Comparison of ENCODE assay signal across 39 cellular contexts in the genomic region with DNA sequence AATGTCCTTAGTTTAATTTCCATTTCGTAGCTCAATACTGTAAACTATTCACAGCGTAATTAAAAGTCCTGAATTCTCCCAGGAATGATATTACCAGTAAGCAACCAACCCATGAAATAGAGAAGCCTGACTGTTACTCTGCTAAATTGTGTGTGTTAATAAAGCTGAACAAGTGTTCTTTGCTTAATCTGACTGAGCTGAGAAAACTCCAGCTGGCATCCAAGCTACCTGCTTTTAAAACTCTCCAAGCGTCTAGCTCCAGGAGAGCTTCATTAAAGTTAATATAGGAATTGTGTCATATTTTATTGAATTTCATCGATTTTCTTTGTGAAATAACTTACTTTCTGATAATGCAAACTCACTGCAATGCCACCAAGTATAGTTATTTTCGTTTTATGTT.
"Had no signal": no experiment of that assay in that cellular context is flagged by ENCODE, and none has a peak within 500 bp of the region (broad histone marks: within the 10 kb centered on the region; RNA-seq: fewer than 3 reads in every experiment).

No MANE protein-coding gene starts in this region.

- FAIRE-seq: astrocyte, bronchial epithelial cell had no signal

- H3K9me3 ChIP-seq: adrenal gland, ascending aorta, body of pancreas, breast epithelium had no signal

- H3K4me3 Mint-ChIP-seq: activated naive CD4-positive, alpha-beta T cell treated with anti-CD3 and anti-CD28 coated beads for 36 hours; activated naive CD4-positive, alpha-beta T cell treated with anti-CD3 and anti-CD28 coated beads, Interleukin-2, amount 10 ng/mL, durations not matched to agents 7 days and 5 days; activated naive CD4-positive, alpha-beta T cell treated with anti-CD3 and anti-CD28 coated beads, Interleukin-2, amount 50 U/mL, for 24 hours; activated naive CD8-positive, alpha-beta T cell; activated naive CD8-positive, alpha-beta T cell treated with anti-CD3 and anti-CD28 coated beads for 36 hours; activated naive CD8-positive, alpha-beta T cell treated with anti-CD3 and anti-CD28 coated beads, Interleukin-2, amount 10 ng/mL, durations not matched to agents 7 days and 5 days; activated naive CD8-positive, alpha-beta T cell treated with anti-CD3 and anti-CD28 coated beads, Interleukin-2, amount 50 U/mL, for 24 hours; activated T-cell treated with anti-CD3 and anti-CD28 coated beads, Interleukin-2, amount 50 U/mL, for 24 hours; activated T-cell treated with anti-CD3 and anti-CD28 coated beads, Interleukin-2, amount 50 U/mL, for 4 hours; activated T-cell treated with anti-CD3 and anti-CD28 coated beads, Interleukin-2, amount 50 U/mL, for 72 hours; activated T-helper 1 cell treated with anti-CD3 and anti-CD28 coated beads, Interleukin-12 subunit alpha, Interleukin-12 subunit beta, Interleukin-2, Interleukin-4 antibody, amounts not matched to agents 30 ng/mL and 10 ng/mL and 1 ng/mL, durations not matched to agents 14 hours and 24 hours and 36 hours; activated T-helper 17 cell treated with anti-CD3 and anti-CD28 coated beads, Interleukin-2, amount 50 U/mL, for 72 hours; brain; central memory CD8-positive, alpha-beta T cell had no signal

- DNase-seq: activated effector memory CD4-positive, alpha-beta T cell treated with anti-CD3 and anti-CD28 coated beads, Interleukin-2, amount 50 U/mL, for 16 hours; activated effector memory CD4-positive, alpha-beta T cell treated with Interleukin-2 at 50 U/mL for 16 hours; activated gamma-delta T cell; activated gamma-delta T cell treated with Interleukin-2 at 50 U/mL for 16 hours; activated naive CD4-positive, alpha-beta T cell; activated naive CD4-positive, alpha-beta T cell treated with anti-CD3 and anti-CD28 coated beads for 36 hours; activated naive CD4-positive, alpha-beta T cell treated with anti-CD3 and anti-CD28 coated beads, Interleukin-2, amount 10 ng/mL, durations not matched to agents 7 days and 5 days; activated naive CD4-positive, alpha-beta T cell treated with anti-CD3 and anti-CD28 coated beads, Interleukin-2, amount 50 U/mL, for 16 hours; activated naive CD4-positive, alpha-beta T cell treated with Interleukin-2 at 50 U/mL for 16 hours; activated naive CD8-positive, alpha-beta T cell treated with anti-CD3 and anti-CD28 coated beads for 36 hours; activated naive CD8-positive, alpha-beta T cell treated with anti-CD3 and anti-CD28 coated beads, Interleukin-2, amount 10 ng/mL, durations not matched to agents 7 days and 5 days; activated naive CD8-positive, alpha-beta T cell treated with anti-CD3 and anti-CD28 coated beads, Interleukin-2, amount 50 U/mL, for 24 hours; activated T-cell treated with anti-CD3 and anti-CD28 coated beads, Interleukin-2, amount 50 U/mL, for 24 hours; activated T-cell treated with anti-CD3 and anti-CD28 coated beads, Interleukin-2, amount 50 U/mL, for 4 hours; activated T-cell treated with anti-CD3 and anti-CD28 coated beads, Interleukin-2, amount 50 U/mL, for 48 hours; activated T-cell treated with anti-CD3 and anti-CD28 coated beads, Interleukin-2, amount 50 U/mL, for 72 hours; adrenal gland; amniotic stem cell; amygdala; anterior cingulate cortex; aorta; brain microvascular endothelial cell; caudate nucleus; central memory CD4-positive, alpha-beta T cell; cerebellar nuclear complex had no signal

- H3K27me3 ChIP-seq: adrenal gland, ascending aorta, body of pancreas, brain microvascular endothelial cell, breast epithelium, cardiac muscle cell had no signal

- ATAC-seq: activated naive CD4-positive, alpha-beta T cell treated with anti-CD3 and anti-CD28 coated beads, Interleukin-2, amount 50 U/mL, for 72 hours; activated naive CD8-positive, alpha-beta T cell treated with anti-CD3 and anti-CD28 coated beads, Interleukin-2, amount 50 U/mL, for 24 hours; activated T-cell treated with anti-CD3 and anti-CD28 coated beads, Interleukin-2, amount 50 U/mL, for 4 hours; activated T-cell treated with anti-CD3 and anti-CD28 coated beads, Interleukin-2, amount 50 U/mL, for 72 hours; activated T-helper 17 cell treated with anti-CD3 and anti-CD28 coated beads, Interleukin-2, amount 50 U/mL, for 72 hours; body of pancreas had no signal

- H3K27ac ChIP-seq: adrenal gland, ascending aorta, body of pancreas, brain microvascular endothelial cell, breast epithelium, cardiac muscle cell had no signal

- H3K27ac Mint-ChIP-seq: activated naive CD4-positive, alpha-beta T cell treated with anti-CD3 and anti-CD28 coated beads for 36 hours; activated naive CD4-positive, alpha-beta T cell treated with anti-CD3 and anti-CD28 coated beads, Interleukin-2, amount 10 ng/mL, durations not matched to agents 7 days and 5 days; activated naive CD4-positive, alpha-beta T cell treated with anti-CD3 and anti-CD28 coated beads, Interleukin-2, amount 50 U/mL, for 24 hours; activated naive CD4-positive, alpha-beta T cell treated with anti-CD3 and anti-CD28 coated beads, Interleukin-2, amount 50 U/mL, for 72 hours; activated naive CD8-positive, alpha-beta T cell; activated naive CD8-positive, alpha-beta T cell treated with anti-CD3 and anti-CD28 coated beads for 36 hours; activated naive CD8-positive, alpha-beta T cell treated with anti-CD3 and anti-CD28 coated beads, Interleukin-2, amount 10 ng/mL, durations not matched to agents 7 days and 5 days; activated naive CD8-positive, alpha-beta T cell treated with anti-CD3 and anti-CD28 coated beads, Interleukin-2, amount 50 U/mL, for 24 hours; activated T-cell treated with anti-CD3 and anti-CD28 coated beads, Interleukin-2, amount 50 U/mL, for 24 hours; activated T-cell treated with anti-CD3 and anti-CD28 coated beads, Interleukin-2, amount 50 U/mL, for 72 hours; activated T-helper 1 cell treated with anti-CD3 and anti-CD28 coated beads, Interleukin-12 subunit alpha, Interleukin-12 subunit beta, Interleukin-2, Interleukin-4 antibody, amounts not matched to agents 30 ng/mL and 10 ng/mL and 1 ng/mL, durations not matched to agents 14 hours and 24 hours and 36 hours; activated T-helper 17 cell treated with anti-CD3 and anti-CD28 coated beads, Interleukin-2, amount 50 U/mL, for 72 hours; activated T-helper 2 cell treated with anti-CD3 and anti-CD28 coated beads, Interferon-gamma antibody, Interleukin-2, Interleukin-4, amounts not matched to agents 10 μg/mL and 5 μg/mL and 100 μg/mL, durations not matched to agents 14 hours and 24 hours and 36 hours; brain had no signal

- H3K36me3 Mint-ChIP-seq: activated naive CD4-positive, alpha-beta T cell treated with anti-CD3 and anti-CD28 coated beads, Interleukin-2, amount 10 ng/mL, durations not matched to agents 7 days and 5 days; activated naive CD4-positive, alpha-beta T cell treated with anti-CD3 and anti-CD28 coated beads, Interleukin-2, amount 50 U/mL, for 24 hours; activated naive CD4-positive, alpha-beta T cell treated with anti-CD3 and anti-CD28 coated beads, Interleukin-2, amount 50 U/mL, for 72 hours; activated naive CD8-positive, alpha-beta T cell; activated naive CD8-positive, alpha-beta T cell treated with anti-CD3 and anti-CD28 coated beads for 36 hours; activated naive CD8-positive, alpha-beta T cell treated with anti-CD3 and anti-CD28 coated beads, Interleukin-2, amount 10 ng/mL, durations not matched to agents 7 days and 5 days; brain had no signal

- H3K4me1 Mint-ChIP-seq: activated naive CD4-positive, alpha-beta T cell treated with anti-CD3 and anti-CD28 coated beads, Interleukin-2, amount 10 ng/mL, durations not matched to agents 7 days and 5 days; activated naive CD4-positive, alpha-beta T cell treated with anti-CD3 and anti-CD28 coated beads, Interleukin-2, amount 50 U/mL, for 24 hours; activated naive CD8-positive, alpha-beta T cell treated with anti-CD3 and anti-CD28 coated beads for 36 hours; activated naive CD8-positive, alpha-beta T cell treated with anti-CD3 and anti-CD28 coated beads, Interleukin-2, amount 10 ng/mL, durations not matched to agents 7 days and 5 days; activated naive CD8-positive, alpha-beta T cell treated with anti-CD3 and anti-CD28 coated beads, Interleukin-2, amount 50 U/mL, for 24 hours; activated T-helper 17 cell treated with anti-CD3 and anti-CD28 coated beads, Interleukin-2, amount 50 U/mL, for 72 hours; brain; central memory CD8-positive, alpha-beta T cell had no signal

- H3K4me3 ChIP-seq: adrenal gland, ascending aorta, body of pancreas, breast epithelium, cardiac muscle cell had no signal

- H3K9me3 Mint-ChIP-seq: activated naive CD8-positive, alpha-beta T cell treated with anti-CD3 and anti-CD28 coated beads for 36 hours; activated T-helper 1 cell treated with anti-CD3 and anti-CD28 coated beads, Interleukin-12 subunit alpha, Interleukin-12 subunit beta, Interleukin-2, Interleukin-4 antibody, amounts not matched to agents 30 ng/mL and 10 ng/mL and 1 ng/mL, durations not matched to agents 14 hours and 24 hours and 36 hours had no signal

- H3K27me3 Mint-ChIP-seq: activated naive CD4-positive, alpha-beta T cell treated with anti-CD3 and anti-CD28 coated beads, Interleukin-2, amount 10 ng/mL, durations not matched to agents 7 days and 5 days; activated naive CD4-positive, alpha-beta T cell treated with anti-CD3 and anti-CD28 coated beads, Interleukin-2, amount 50 U/mL, for 24 hours; activated naive CD8-positive, alpha-beta T cell; activated naive CD8-positive, alpha-beta T cell treated with anti-CD3 and anti-CD28 coated beads for 36 hours; activated naive CD8-positive, alpha-beta T cell treated with anti-CD3 and anti-CD28 coated beads, Interleukin-2, amount 10 ng/mL, durations not matched to agents 7 days and 5 days; activated naive CD8-positive, alpha-beta T cell treated with anti-CD3 and anti-CD28 coated beads, Interleukin-2, amount 50 U/mL, for 24 hours; activated T-cell treated with anti-CD3 and anti-CD28 coated beads, Interleukin-2, amount 50 U/mL, for 24 hours; activated T-helper 17 cell treated with anti-CD3 and anti-CD28 coated beads, Interleukin-2, amount 50 U/mL, for 72 hours; central memory CD8-positive, alpha-beta T cell had no signal

- H3K36me3 ChIP-seq: adrenal gland, ascending aorta, brain microvascular endothelial cell, breast epithelium, cardiac muscle cell had no signal

- H3K4me1 ChIP-seq: adrenal gland, ascending aorta, body of pancreas, breast epithelium had no signal
